22 cellular contexts compared by ENCODE assay signal in genomic region chr1:70980361-70980760, GRCh38.
A peak's percentile ranks its signal among the peaks of the same experiment; 100 is the strongest.
DNase-seq lines count a peak whose midpoint lies in the region; ATAC-seq, FAIRE-seq and TF ChIP-seq lines count a peak whose summit lies in the region.
"Had no signal": no experiment of that assay in that cellular context is flagged by ENCODE, and none has a peak within 500 bp of the region (broad histone marks: within the 10 kb centered on the region; RNA-seq: fewer than 3 reads in every experiment).

No MANE protein-coding gene starts in this region.

- H3K9me3 Mint-ChIP-seq in dendritic cell treated with granulocyte-macrophage colony-stimulating factor and Interleukin-4, amounts not matched to agents 40 ng/mL and 50 ng/mL, for 4 days: peaks cover 7% of the 10 kb centered on the region
- H3K9me3 Mint-ChIP-seq in neural progenitor cell: no peaks in the 10 kb centered on the region
- no peaks in the 10 kb centered on the region for H3K9me3 Mint-ChIP-seq in activated T-helper 17 cell treated with anti-CD3 and anti-CD28 coated beads, Interleukin-2, amount 50 U/mL, for 72 hours
- H3K9me3 Mint-ChIP-seq: CD8-positive, alpha-beta memory T cell had no signal

- no peaks in the 10 kb centered on the region for H3F3A ChIP-seq in neural progenitor cell (ENCODE audit: low read depth)

- no peaks in the 10 kb centered on the region for H3K36me3 Mint-ChIP-seq in dendritic cell treated with granulocyte-macrophage colony-stimulating factor and Interleukin-4, amounts not matched to agents 40 ng/mL and 50 ng/mL, for 4 days (ENCODE audit: low read depth)
- no peaks in the 10 kb centered on the region for H3K36me3 Mint-ChIP-seq in neural progenitor cell
- no peaks in the 10 kb centered on the region for H3K36me3 Mint-ChIP-seq in activated T-helper 17 cell treated with anti-CD3 and anti-CD28 coated beads, Interleukin-2, amount 50 U/mL, for 72 hours (ENCODE audit: low read depth)
- H3K36me3 Mint-ChIP-seq: CD4-positive, CD25-positive, alpha-beta regulatory T cell; CD8-positive, alpha-beta memory T cell had no signal

- H3K9ac ChIP-seq in NT2/D1 (ENCODE audit: insufficient read length, low read depth) (no peak overlapping the region), neural progenitor cell (no peak overlapping the region)

- POLR2A ChIA-PET in A673 (lab: Charles Lee; ENCODE audit: low non-redundant PET): no interaction called here

- intact Hi-C loops in A673 (cut with micrococcal nuclease; ENCODE audit: unreplicated experiment): no loop called here
- intact Hi-C loops in dendritic cell treated with granulocyte-macrophage colony-stimulating factor and Interleukin-4, amounts not matched to agents 40 ng/mL and 50 ng/mL, for 4 days (cut with micrococcal nuclease): no loop called here
- intact Hi-C loops in lower leg skin (cut with DNase I; ENCODE audit: low total_unique reads): no loop called here

- no peak for ATAC-seq in activated T-helper 17 cell treated with anti-CD3 and anti-CD28 coated beads, Interleukin-2, amount 50 U/mL, for 72 hours (replicated peaks)
- ATAC-seq: GM12878 had no signal

- FAIRE-seq in GM12892 (lab: Jason Lieb, UNC): no peak
- FAIRE-seq: GM12878, GM19239, H54 had no signal

- no peaks in the 10 kb centered on the region for H3K27me3 ChIP-seq in A673 (replicated peaks; ENCODE audit: insufficient read depth, low read depth, low read length, poor library complexity)
- no peaks in the 10 kb centered on the region for H3K27me3 ChIP-seq in NT2/D1 (ENCODE audit: insufficient read depth, insufficient read length)
- H3K27me3 ChIP-seq in neural progenitor cell: no peaks in the 10 kb centered on the region

- H3K79me2 ChIP-seq in neural progenitor cell (ENCODE audit: low read depth): no peaks in the 10 kb centered on the region

- H3K4me1 ChIP-seq in A673 (ENCODE audit: insufficient read depth, low read length, poor library complexity, severe bottlenecking) (peaks cover 28% of the 10 kb centered on the region), NT2/D1 (ENCODE audit: insufficient read depth, insufficient read length) (no peaks in the 10 kb centered on the region), neural progenitor cell (peaks cover 5% of the 10 kb centered on the region)

- TF ChIP-seq CTCF in A673 (conservative IDR thresholded peaks at IDR 0.05; ENCODE audit: low read depth, low read length) (no peak), neural progenitor cell (IDR thresholded peaks at IDR 0.05) (no peak), lower leg skin (IDR thresholded peaks at IDR 0.05) (no peak)

- BruUV-seq in A673 (replicated peaks; lab: Mats Ljungman, UMichigan): no TSS peak

- H2AFZ ChIP-seq in neural progenitor cell (replicated peaks): no peak overlapping the region

- H3K4me2 ChIP-seq in neural progenitor cell: no peak overlapping the region

- peak overlapping the region; percentile 92 for H3K27ac Mint-ChIP-seq in dendritic cell treated with granulocyte-macrophage colony-stimulating factor and Interleukin-4, amounts not matched to agents 40 ng/mL and 50 ng/mL, for 4 days
- H3K27ac Mint-ChIP-seq in neural progenitor cell: no peak overlapping the region
- no peak overlapping the region for H3K27ac Mint-ChIP-seq in activated T-helper 17 cell treated with anti-CD3 and anti-CD28 coated beads, Interleukin-2, amount 50 U/mL, for 72 hours
- H3K27ac Mint-ChIP-seq: B cell; CD4-positive, CD25-positive, alpha-beta regulatory T cell; CD8-positive, alpha-beta memory T cell had no signal

- H3K27ac ChIP-seq in A673 (ENCODE audit: low read depth, low read length, poor library complexity, severe bottlenecking): peak overlapping the region; percentile 39
- no peak overlapping the region for H3K27ac ChIP-seq in neural progenitor cell
- H3K27ac ChIP-seq: HL-60 had no signal

- 81 to 91% methylated on average over 1 of the region's 1 CpG for WGBS in lower leg skin, 2 donors

- H3K9me3 ChIP-seq in A673 (ENCODE audit: low read depth, low read length, poor library complexity, severe bottlenecking): no peaks in the 10 kb centered on the region
- no peaks in the 10 kb centered on the region for H3K9me3 ChIP-seq in NT2/D1 (ENCODE audit: insufficient read depth, low read length)
- no peaks in the 10 kb centered on the region for H3K9me3 ChIP-seq in neural progenitor cell (ENCODE audit: low read depth)

- DNase-seq in A673 (ENCODE audit: low spot score) (no peak), NT2/D1 (ENCODE audit: low read depth, low spot score) (peak; percentile 8), neural progenitor cell (ENCODE audit: low spot score) (peak; percentile 48), GM12892 (ENCODE audit: insufficient read length) (no peak), lower leg skin (ENCODE audit: low spot score in 2 of 2) (no peak)
- DNase-seq: 8988T; C1 segment of cervical spinal cord; CD4-positive, CD25-positive, alpha-beta regulatory T cell; CD8-positive, alpha-beta memory T cell; COR-L47; DMS 273 treated with DMSO at 0.1 percent for 48 hours; DMS53; DND-41; EL; HCEC 1CT had no signal

- H4K20me1 ChIP-seq in neural progenitor cell (ENCODE audit: low read depth): no peaks in the 10 kb centered on the region

- H3K4me1 Mint-ChIP-seq in dendritic cell treated with granulocyte-macrophage colony-stimulating factor and Interleukin-4, amounts not matched to agents 40 ng/mL and 50 ng/mL, for 4 days (ENCODE audit: low read depth): peaks cover 77% of the 10 kb centered on the region
- H3K4me1 Mint-ChIP-seq in neural progenitor cell: no peaks in the 10 kb centered on the region
- H3K4me1 Mint-ChIP-seq in activated T-helper 17 cell treated with anti-CD3 and anti-CD28 coated beads, Interleukin-2, amount 50 U/mL, for 72 hours: no peaks in the 10 kb centered on the region
- H3K4me1 Mint-ChIP-seq: CD8-positive, alpha-beta memory T cell had no signal

- no peak overlapping the region for H3K4me3 ChIP-seq in A673 (ENCODE audit: low read depth, low read length, poor library complexity, severe bottlenecking)
- H3K4me3 ChIP-seq in NT2/D1 (ENCODE audit: insufficient read length, low read depth): no peak overlapping the region
- no peak overlapping the region for H3K4me3 ChIP-seq in neural progenitor cell
- no peak overlapping the region for H3K4me3 ChIP-seq in lower leg skin (ENCODE audit: low read depth, poor library complexity, severe bottlenecking)
- H3K4me3 ChIP-seq: GM12878 had no signal

- H3K27me3 Mint-ChIP-seq in dendritic cell treated with granulocyte-macrophage colony-stimulating factor and Interleukin-4, amounts not matched to agents 40 ng/mL and 50 ng/mL, for 4 days: no peaks in the 10 kb centered on the region
- H3K27me3 Mint-ChIP-seq in neural progenitor cell (ENCODE audit: insufficient read depth, low read depth): no peaks in the 10 kb centered on the region
- peaks cover 31% of the 10 kb centered on the region for H3K27me3 Mint-ChIP-seq in activated T-helper 17 cell treated with anti-CD3 and anti-CD28 coated beads, Interleukin-2, amount 50 U/mL, for 72 hours
- H3K27me3 Mint-ChIP-seq: CD4-positive, CD25-positive, alpha-beta regulatory T cell had no signal

- TF ChIP-seq POLR2A in GM12892 (IDR thresholded peaks at IDR 0.05; ENCODE audit: low read depth, low read length) (no peak), lower leg skin (IDR thresholded peaks at IDR 0.05) (no peak)

- H3K36me3 ChIP-seq in A673 (ENCODE audit: insufficient read depth, low read length, poor library complexity, severe bottlenecking) (no peaks in the 10 kb centered on the region), NT2/D1 (ENCODE audit: insufficient read depth, insufficient read length, low read length) (no peaks in the 10 kb centered on the region), neural progenitor cell (no peaks in the 10 kb centered on the region)

- H3K4me3 Mint-ChIP-seq in dendritic cell treated with granulocyte-macrophage colony-stimulating factor and Interleukin-4, amounts not matched to agents 40 ng/mL and 50 ng/mL, for 4 days: peak overlapping the region; percentile 52
- no peak overlapping the region for H3K4me3 Mint-ChIP-seq in neural progenitor cell
- no peak overlapping the region for H3K4me3 Mint-ChIP-seq in activated T-helper 17 cell treated with anti-CD3 and anti-CD28 coated beads, Interleukin-2, amount 50 U/mL, for 72 hours
- H3K4me3 Mint-ChIP-seq: B cell; CD4-positive, CD25-positive, alpha-beta regulatory T cell; CD8-positive, alpha-beta memory T cell had no signal

- CTCF ChIA-PET in A673 (lab: Charles Lee): no interaction called here

Comparison
In these comparisons a context has a peak if more than half of its experiments do, and no peak if none do; other contexts are left out.
1. DNase-seq: peak in NT2/D1 (single experiment) and neural progenitor cell (single experiment); none in A673 (single experiment), GM12892 (single experiment) and lower leg skin (0 of 2).